16 cellular contexts compared by ENCODE assay signal in the genomic region with DNA sequence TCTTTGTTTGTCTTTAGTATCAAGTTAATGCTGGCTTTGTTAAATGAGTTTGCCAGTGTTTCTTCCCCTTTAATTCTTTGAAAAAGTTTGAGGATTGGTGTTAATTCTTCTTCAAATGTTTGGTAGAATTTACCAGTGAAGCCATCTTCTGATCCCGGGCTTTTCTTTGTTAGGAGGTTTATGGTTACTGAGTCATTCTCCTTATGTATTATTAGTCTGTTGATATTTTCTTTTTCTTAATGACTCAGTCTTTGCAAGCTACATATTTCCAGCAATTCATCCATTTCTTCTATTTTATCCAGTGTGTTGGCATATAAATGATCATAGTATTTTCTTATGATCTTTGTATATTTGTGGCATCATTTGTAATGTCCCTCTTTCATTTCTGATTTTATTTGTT.
"Had no signal": no experiment of that assay in that cellular context is flagged by ENCODE, and none has a peak within 500 bp of the region (broad histone marks: within the 10 kb centered on the region; RNA-seq: fewer than 3 reads in every experiment).

No MANE protein-coding gene starts in this region.

- H3K4me1 ChIP-seq: heart left ventricle, pancreas had no signal

- ATAC-seq: heart left ventricle, pancreas, right cardiac atrium had no signal

- H3K4me3 ChIP-seq: coronary artery, heart left ventricle, pancreas had no signal

- H3K4me3 Mint-ChIP-seq: naive B cell, nephron had no signal

- H3K4me1 Mint-ChIP-seq: naive B cell, nephron had no signal

- H3K27ac ChIP-seq: coronary artery, heart left ventricle, pancreas had no signal

- H3K36me3 ChIP-seq: heart left ventricle, pancreas had no signal

- H3K27me3 Mint-ChIP-seq: progenitor cell of endocrine pancreas had no signal

- H3K27ac Mint-ChIP-seq: naive B cell, nephron had no signal

- H3K36me3 Mint-ChIP-seq: naive B cell had no signal

- DNase-seq: effector CD4-positive, alpha-beta T cell; heart left ventricle; hippocampal formation; kidney glomerular epithelial cell; mesendoderm; naive B cell; occipital lobe; pancreas; right cardiac atrium; small intestine; stimulated activated CD4-positive, alpha-beta T cell treated with anti-CD3 and anti-CD28 coated beads, Interleukin-2, amount 100 ng/mL, for 48 hours; stimulated activated naive CD4-positive, alpha-beta T cell treated with Interleukin-2 at 50 U/mL for 16 hours; trophoblast cell had no signal

- H3K9me3 Mint-ChIP-seq: nephron had no signal

- H3K27me3 ChIP-seq: heart left ventricle, pancreas had no signal

- H3K9me3 ChIP-seq: heart left ventricle, pancreas had no signal
